Comparison of ENCODE assay signal across 18 cellular contexts in the genomic region with DNA sequence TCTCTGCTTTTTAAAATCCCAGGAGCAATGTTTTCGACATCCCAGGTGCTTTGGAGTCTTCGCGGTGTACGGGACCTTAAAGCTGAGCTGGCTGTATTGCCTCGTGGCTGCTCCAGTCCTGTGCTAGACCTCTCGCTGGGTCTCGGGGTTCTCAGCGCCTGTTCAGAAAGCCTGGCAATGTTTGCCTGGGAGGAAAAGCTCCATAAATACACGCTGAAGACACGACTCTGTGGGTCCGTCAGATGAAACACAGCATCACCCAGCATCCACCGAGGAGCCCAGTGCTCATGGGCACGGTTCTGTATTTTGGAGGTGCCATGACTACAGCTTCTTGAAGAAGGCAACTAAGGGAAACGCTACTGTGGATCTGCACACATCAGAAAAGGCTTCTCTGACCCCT. TPM values are rescaled to one million over a fixed set of nuclear protein-coding genes. Genes with fewer than 3 reads are reported as not detected.
DNase-seq lines count a peak whose midpoint lies in the region; ATAC-seq, FAIRE-seq and TF ChIP-seq lines count a peak whose summit lies in the region.
"Had no signal": no experiment of that assay in that cellular context is flagged by ENCODE, and none has a peak within 500 bp of the region (broad histone marks: within the 10 kb centered on the region; RNA-seq: fewer than 3 reads in every experiment).

No MANE protein-coding gene starts in this region.

- no peak overlapping the region for H3K4me3 ChIP-seq in CD8-positive, alpha-beta T cell (ENCODE audit: low read depth, low read length)
- H3K4me3 ChIP-seq in H1 (ENCODE audit: extremely low read depth in 1 of 4, insufficient read depth in 2 of 4, low read depth in 3 of 4, low read length in 4 of 4): no peak overlapping the region
- peak overlapping the region in 1 of 2 experiments; percentile 53 for H3K4me3 ChIP-seq in neutrophil (ENCODE audit: low read depth in 1 of 2, low read length in 1 of 2)
- H3K4me3 ChIP-seq: ascending aorta, tibial artery had no signal

- peaks cover 79% of the 10 kb centered on the region for H3K4me1 ChIP-seq in CD8-positive, alpha-beta T cell (ENCODE audit: insufficient read depth, low read length)
- H3K4me1 ChIP-seq in H1 (replicated peaks in 1 of 4; ENCODE audit: control insufficient read depth in 3 of 4, insufficient read depth in 4 of 4, low read length in 3 of 4) (peaks cover 0 to 9% (median 0%) of the 10 kb centered on the region in 4 experiments; a peak in 3 of 7 replicates), neutrophil (ENCODE audit: control insufficient read depth in 1 of 2, insufficient read depth in 1 of 2, low read depth in 1 of 2, low read length in 1 of 2) (peaks cover 100% of the 10 kb centered on the region in 2 experiments)

- H3K4me2 ChIP-seq in H1 (ENCODE audit: insufficient read depth in 1 of 2, low read depth in 2 of 2, low read length in 2 of 2): no peak overlapping the region

- no peaks in the 10 kb centered on the region for H3K27me3 ChIP-seq in CD8-positive, alpha-beta T cell (ENCODE audit: insufficient read depth, low read length)
- no peaks in the 10 kb centered on the region for H3K27me3 ChIP-seq in H1 (replicated peaks in 1 of 4; ENCODE audit: control insufficient read depth in 3 of 4, extremely low read depth in 1 of 4, insufficient read depth in 3 of 4, low read length in 3 of 4)
- H3K27me3 ChIP-seq in neutrophil: no peaks in the 10 kb centered on the region
- H3K27me3 ChIP-seq: ascending aorta, tibial artery had no signal

- H3K27ac Mint-ChIP-seq in CD14-positive monocyte: peak overlapping the region; percentile 96 to 99 (median 98)
- H3K27ac Mint-ChIP-seq in CD8-positive, alpha-beta T cell: peak overlapping the region; percentile 85

- H4K20me1 ChIP-seq in H1 (replicated peaks in 1 of 2; ENCODE audit: control insufficient read depth in 1 of 2, insufficient read depth in 2 of 2, low read length in 2 of 2): no peaks in the 10 kb centered on the region

- H3K4me1 Mint-ChIP-seq in CD14-positive monocyte: peaks cover 94% of the 10 kb centered on the region
- H3K4me1 Mint-ChIP-seq in CD8-positive, alpha-beta T cell (ENCODE audit: low read depth): peaks cover 92% of the 10 kb centered on the region

- no peak overlapping the region for H2AFZ ChIP-seq in H1 (ENCODE audit: low read length)

- no peaks in the 10 kb centered on the region for H3K23me2 ChIP-seq in H1 (ENCODE audit: low read depth, low read length)

- TF ChIP-seq POLR2A in H1 (IDR thresholded peaks at IDR 0.05; ENCODE audit: control extremely low read depth in 1 of 2, low read depth in 2 of 2, low read length in 2 of 2): no peak

- no peak overlapping the region for H2BK5ac ChIP-seq in H1 (ENCODE audit: low read depth, low read length)

- no peak overlapping the region for H4K91ac ChIP-seq in H1 (replicated peaks; ENCODE audit: insufficient read length, low read length)

- H4K5ac ChIP-seq in H1 (ENCODE audit: insufficient read length, low read depth, low read length): no peak overlapping the region

- POLR2A ChIA-PET in CD8-positive, alpha-beta T cell (lab: Charles Lee): interaction anchor here (0.7 kb wide), 1 partner anchor 12 kb away, joined by 3 read pairs; no protein-coding TSS in a partner anchor
- POLR2A ChIA-PET in H1 (lab: Charles Lee; ENCODE audit: partially characterized antibody): interaction anchor here (1.0 kb wide), 2 partner anchors 13 to 26 kb away, joined by 3 read pairs; no protein-coding TSS in a partner anchor

- H3K14ac ChIP-seq in H1 (ENCODE audit: insufficient read length): no peak overlapping the region

- no peaks in the 10 kb centered on the region for H3K9me3 ChIP-seq in CD8-positive, alpha-beta T cell (ENCODE audit: low read length)
- H3K9me3 ChIP-seq in H1 (ENCODE audit: insufficient read depth in 2 of 2, low read depth in 1 of 2, low read length in 1 of 2) (no peaks in the 10 kb centered on the region), neutrophil (no peaks in the 10 kb centered on the region)
- H3K9me3 ChIP-seq: ascending aorta, tibial artery had no signal

- no peak for TF ChIP-seq RAD21 in H1 (IDR thresholded peaks at IDR 0.05 in 1 of 2, conservative IDR thresholded peaks at IDR 0.05 in 1 of 2; ENCODE audit: low read depth in 2 of 2, low read length in 2 of 2)

- H3K79me1 ChIP-seq in H1 (ENCODE audit: low read depth, low read length): peaks cover 2% of the 10 kb centered on the region; the same call in 1 of the 2 replicates

- no peak for ATAC-seq in CD8-positive, alpha-beta T cell
- no peak for ATAC-seq in HG02852 (IDR thresholded peaks at IDR 0.05; ENCODE audit: unreplicated experiment)
- ATAC-seq: SK-N-SH treated with all-trans-retinoic acid at 6 μM for 48 hours had no signal

- no peak overlapping the region for H3K9ac ChIP-seq in H1 (replicated peaks in 1 of 4; ENCODE audit: extremely low read depth in 1 of 4, low read depth in 3 of 4, low read length in 3 of 4)

- no peaks in the 10 kb centered on the region for H3K79me2 ChIP-seq in H1 (ENCODE audit: control insufficient read depth in 1 of 2, insufficient read depth in 2 of 2, low read length in 2 of 2)

- CTCF ChIA-PET in CD8-positive, alpha-beta T cell (lab: Charles Lee): no interaction called here
- CTCF ChIA-PET in H1 (lab: Charles Lee; ENCODE audit: partially characterized antibody): interaction anchor here (1.0 to 1.2 kb wide), 3 partner anchors 14 to 101 kb away, joined by 3 to 4 read pairs (median 3); no protein-coding TSS in a partner anchor

- no peak overlapping the region for H3K4ac ChIP-seq in H1 (replicated peaks; ENCODE audit: insufficient read length, low read depth, low read length)

- H3K18ac ChIP-seq in H1 (ENCODE audit: extremely low read depth, low read length): no peak overlapping the region

- 0 out of 2 replicates have a peak overlapping the region, but pooled peaks have one; percentile 31 for H2BK15ac ChIP-seq in H1 (ENCODE audit: low read length)

- no peak for TF ChIP-seq CTCF in CD14-positive monocyte (IDR thresholded peaks at IDR 0.05)
- no peak for TF ChIP-seq CTCF in CD8-positive, alpha-beta T cell (IDR thresholded peaks at IDR 0.05)
- no peak for TF ChIP-seq CTCF in H1 (IDR thresholded peaks at IDR 0.05; ENCODE audit: control extremely low read depth in 1 of 3, insufficient read depth in 1 of 3, low read depth in 1 of 3, low read length in 3 of 3)
- TF ChIP-seq CTCF in neutrophil (IDR thresholded peaks at IDR 0.05): no peak

- H4K8ac ChIP-seq in H1 (ENCODE audit: extremely low read depth, insufficient read depth, low read length): no peak overlapping the region

- H3K56ac ChIP-seq in H1 (replicated peaks; ENCODE audit: insufficient read length, low read depth, low read length): no peak overlapping the region

- peaks cover 0 to 5% (median 0%) of the 10 kb centered on the region in 3 donors for H3K27me3 Mint-ChIP-seq in CD14-positive monocyte (ENCODE audit: low read depth in 3 of 3)
- H3K27me3 Mint-ChIP-seq in CD8-positive, alpha-beta T cell (ENCODE audit: low read depth): no peaks in the 10 kb centered on the region
- H3K27me3 Mint-ChIP-seq: progenitor cell of endocrine pancreas had no signal

- WGBS in H1 (ENCODE audit: extremely low coverage in 1 of 2, insufficient coverage in 1 of 2, insufficient read length in 1 of 2, insufficient replicate concordance in 2 of 2, low coverage in 1 of 2, low lambda C conversion rate in 2 of 2, missing lambda C conversion rate in 1 of 2), 2 experiments: 94% methylated on average over 14 of the region's 14 CpGs; no CpG with 5 or more reads in 1 of the 2 experiments

- TF ChIP-seq EP300 in H1 (IDR thresholded peaks at IDR 0.05; ENCODE audit: borderline replicate concordance in 1 of 2, low read depth in 2 of 2, low read length in 2 of 2): no peak

- no peak overlapping the region for H3K27ac ChIP-seq in CD8-positive, alpha-beta T cell (ENCODE audit: low read depth, low read length)
- H3K27ac ChIP-seq in H1 (ENCODE audit: low read depth, low read length) (no peak overlapping the region), neutrophil (peak overlapping the region; percentile 98)

- H2BK120ac ChIP-seq in H1 (replicated peaks; ENCODE audit: low read depth, low read length): no peak overlapping the region

- no peak overlapping the region for H3K23ac ChIP-seq in H1 (ENCODE audit: insufficient read length)

- H2BK12ac ChIP-seq in H1 (ENCODE audit: low read depth, low read length): no peak overlapping the region

- no peaks in the 10 kb centered on the region for H3K9me3 Mint-ChIP-seq in CD14-positive monocyte
- H3K9me3 Mint-ChIP-seq in CD8-positive, alpha-beta T cell: no peaks in the 10 kb centered on the region

- H3K36me3 Mint-ChIP-seq in CD14-positive monocyte: peaks cover 43 to 45% of the 10 kb centered on the region in 2 donors
- peaks cover 47% of the 10 kb centered on the region for H3K36me3 Mint-ChIP-seq in CD8-positive, alpha-beta T cell

- no peak overlapping the region for H2AK5ac ChIP-seq in H1 (ENCODE audit: low read depth, low read length)

- no peaks in the 10 kb centered on the region for H3K36me3 ChIP-seq in CD8-positive, alpha-beta T cell (ENCODE audit: insufficient read depth, low read length)
- H3K36me3 ChIP-seq in H1 (ENCODE audit: control insufficient read depth in 2 of 4, insufficient read depth in 4 of 4, low read length in 3 of 4) (no peaks in the 10 kb centered on the region), neutrophil (peaks cover 49% of the 10 kb centered on the region)

- DNase-seq in CD14-positive monocyte (ENCODE audit: low spot score) (no peak), H1 (ENCODE audit: low read depth in 1 of 2, low spot score in 2 of 2) (peak in 1 of 2 experiments; percentile 34), GM19240 (ENCODE audit: insufficient read length, low spot score) (no peak), NCI-H146 (lab: John Stamatoyannopoulos, UW) (no peak), SIG-M5 treated with dmso at 0.1 percent for 504 hours (lab: John Stamatoyannopoulos, UW; ENCODE audit: unreplicated experiment) (no peak)
- peak in 1 of 7 experiments; percentile 45 for DNase-seq in CD8-positive, alpha-beta T cell
- DNase-seq: activated gamma-delta T cell treated with Interleukin-2 at 50 U/mL for 16 hours, GOT3, NCI-H1092, NCI-H2107, NCI-H524 treated with DMSO at 0.1 percent for 48 hours had no signal

- no peak for FAIRE-seq in H1 (lab: Jason Lieb, UNC)
- FAIRE-seq: endometrium had no signal

- H2BK20ac ChIP-seq in H1 (ENCODE audit: low read length): no peak overlapping the region

- intact Hi-C loops in CD14-positive monocyte (cut with micrococcal nuclease): loop anchor here in 1 of 2 donors (5.0 kb wide), 2 partner anchors 44 to 619 kb away; no protein-coding TSS in a partner anchor
- intact Hi-C loops in CD8-positive, alpha-beta T cell (cut with DNase I, micrococcal nuclease): loop anchor here in 1 of 2 experiments (1.0 kb wide), 1 partner anchor 9 kb away; no protein-coding TSS in a partner anchor

- H3K4me3 Mint-ChIP-seq in CD14-positive monocyte: peak overlapping the region; percentile 71 to 76
- H3K4me3 Mint-ChIP-seq in CD8-positive, alpha-beta T cell: no peak overlapping the region

RNA-seq across cellular contexts. Expression of a gene that starts 21.6 kb away (rescaled TPM):
- polyA plus RNA-seq in CD14-positive monocyte: 10 to 100 TPM; 50.4 to 81.0 TPM
- total RNA-seq in CD8-positive, alpha-beta T cell: 10 to 100 TPM; 67.9 to 70.7 TPM
- 19.2 and 19.3 TPM in 2 replicates for total RNA-seq in H1 (2021; fragmentation: NEBNext Ultra II Directional; extraction: Animal tissue kit (Norgen Biotek cat#: 25700))
- polyA plus RNA-seq in H1 (2011; rRNA removed): 6.8 and 7.7 TPM in 2 replicates
- 8.9 TPM for polyA plus RNA-seq in H1 (2011; cell fraction: cytosol; rRNA removed)
- 14.2 TPM for polyA plus RNA-seq in H1 (2011; cell fraction: nucleus; rRNA removed)
- 6.1 to 8.2 TPM (median 7.4 TPM) in 4 replicates for polyA plus RNA-seq in H1 (2012, experiment 1 of 2)
- 2.2 TPM for polyA plus RNA-seq in H1 (2012, experiment 2 of 2)
- 13.3 TPM for polyA plus RNA-seq in H1 (2013, experiment 1 of 2)
- polyA plus RNA-seq in H1 (2013, experiment 2 of 2): 12.9 TPM
- polyA minus RNA-seq in H1 (2011; rRNA and poly(A)+ RNA removed): 13.3 and 15.9 TPM in 2 replicates
- 16.8 TPM for polyA minus RNA-seq in H1 (2011; cell fraction: cytosol; rRNA and poly(A)+ RNA removed)
- polyA minus RNA-seq in H1 (2011; cell fraction: nucleus; rRNA and poly(A)+ RNA removed): 11.4 TPM
